Comparison of ENCODE assay signal across 17 cellular contexts in the genomic region with DNA sequence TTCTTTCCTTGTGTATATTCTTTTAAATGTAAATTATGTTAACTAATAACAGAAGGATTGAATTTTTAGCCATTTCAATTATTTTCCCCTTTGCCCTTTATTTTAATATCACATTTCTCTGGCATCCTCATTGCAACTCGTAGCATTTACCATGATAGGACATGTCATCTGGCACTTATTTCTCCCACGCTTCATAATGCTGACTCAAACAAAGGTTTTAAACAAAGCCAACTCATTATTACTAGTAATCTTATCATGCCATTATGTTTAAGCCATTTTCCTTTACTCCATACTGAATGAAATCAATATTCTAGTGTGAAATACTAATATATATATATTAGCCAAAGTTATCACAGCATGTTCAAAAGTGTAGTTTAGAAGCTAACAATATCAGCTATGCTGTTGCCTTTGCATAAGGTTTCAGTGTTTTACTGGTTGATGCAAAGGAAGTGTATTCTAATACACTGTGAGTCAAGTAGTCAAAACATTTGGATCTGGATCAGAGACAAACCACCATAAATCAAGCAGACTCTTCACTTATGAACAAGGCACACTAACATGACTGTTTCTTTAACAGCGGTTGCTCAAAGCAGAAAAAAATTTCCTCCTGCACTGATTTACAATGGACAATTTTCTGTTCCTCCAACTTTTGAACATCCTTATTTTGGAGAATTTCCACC.
A peak's percentile ranks its signal among the peaks of the same experiment; 100 is the strongest.
DNase-seq lines count a peak whose midpoint lies in the region; ATAC-seq, FAIRE-seq and TF ChIP-seq lines count a peak whose summit lies in the region.
"Had no signal": no experiment of that assay in that cellular context is flagged by ENCODE, and none has a peak within 500 bp of the region (broad histone marks: within the 10 kb centered on the region; RNA-seq: fewer than 3 reads in every experiment).

No MANE protein-coding gene starts in this region.

- H3K9ac ChIP-seq in HepG2 (ENCODE audit: insufficient read depth, low read depth, low read length), result no peak overlapping the region
- H3K9ac ChIP-seq: BLaER1 treated with 17β-estradiol and CSF1 and Interleukin-3, amounts not matched to agents 10 nM and 100 nM had no signal

- no peak for TF ChIP-seq RAD21 in HepG2 (CRISPR knock-in tag; IDR thresholded peaks at IDR 0.05)

- FAIRE-seq in HepG2 (lab: Jason Lieb, UNC), result no peak

- H3K79me2 ChIP-seq in HepG2 (ENCODE audit: insufficient read depth, low read length), result no peaks in the 10 kb centered on the region

- H3K36me3 Mint-ChIP-seq in Caco-2 (ENCODE audit: insufficient read depth, unreplicated experiment), result no peaks in the 10 kb centered on the region
- H3K36me3 Mint-ChIP-seq: stimulated activated memory B cell treated with anti-CD40 and anti-IgM and Interleukin-4, amounts not matched to agents 10 μg/mL and 1 μg/mL and 100 μg/mL, for 72 hours; T-cell had no signal

- BruUV-seq in HepG2 (replicated peaks; lab: Mats Ljungman, UMichigan) (no TSS peak), Caco-2 (replicated peaks; lab: Mats Ljungman, UMichigan) (no TSS peak)

- H3K4me1 Mint-ChIP-seq in Caco-2 (ENCODE audit: low read depth, unreplicated experiment), result no peaks in the 10 kb centered on the region
- H3K4me1 Mint-ChIP-seq: activated CD4-positive, alpha-beta T cell treated with anti-CD3 and anti-CD28 coated beads, Interleukin-2, amount 10 ng/mL, durations not matched to agents 24 days and 14 days; stimulated activated memory B cell treated with anti-CD40 and anti-IgM and Interleukin-4, amounts not matched to agents 10 μg/mL and 1 μg/mL and 100 μg/mL, for 72 hours; T-cell had no signal

- TF ChIP-seq POLR2A in esophagus squamous epithelium (IDR thresholded peaks at IDR 0.05) (no peak), HepG2 (IDR thresholded peaks at IDR 0.05; ENCODE audit: insufficient read depth in 1 of 2, low read depth in 2 of 2, low read length in 2 of 2) (no peak), heart left ventricle (IDR thresholded peaks at IDR 0.05) (no peak)

- H2AFZ ChIP-seq in HepG2 (ENCODE audit: low read length), result no peak overlapping the region

- H3K9me3 ChIP-seq in esophagus squamous epithelium (no peaks in the 10 kb centered on the region), HepG2 (ENCODE audit: low read length) (no peaks in the 10 kb centered on the region), Caco-2 (no peaks in the 10 kb centered on the region), heart left ventricle (no peaks in the 10 kb centered on the region)
- H3K9me3 ChIP-seq: BLaER1 treated with 17β-estradiol and CSF1 and Interleukin-3, amounts not matched to agents 10 nM and 100 nM; gastroesophageal sphincter; left ventricle myocardium inferior had no signal

- intact Hi-C loops in esophagus squamous epithelium (cut with DNase I) (no loop called here), HepG2 (cut with micrococcal nuclease; ENCODE audit: unreplicated experiment) (no loop called here), Caco-2 (cut with micrococcal nuclease; ENCODE audit: unreplicated experiment) (no loop called here), heart left ventricle (cut with DNase I) (no loop called here)

- ATAC-seq in HepG2 (no peak), heart left ventricle (no peak)
- ATAC-seq: gastroesophageal sphincter; stimulated activated memory B cell treated with anti-CD40 and anti-IgM and Interleukin-4, amounts not matched to agents 10 μg/mL and 1 μg/mL and 100 μg/mL, for 72 hours; T-cell had no signal

- no peak overlapping the region for H3K27ac Mint-ChIP-seq in Caco-2 (ENCODE audit: unreplicated experiment)
- H3K27ac Mint-ChIP-seq: activated CD4-positive, alpha-beta T cell treated with anti-CD3 and anti-CD28 coated beads, Interleukin-2, amount 10 ng/mL, durations not matched to agents 24 days and 14 days; stimulated activated memory B cell treated with anti-CD40 and anti-IgM and Interleukin-4, amounts not matched to agents 10 μg/mL and 1 μg/mL and 100 μg/mL, for 72 hours; T-cell had no signal

- H3K4me3 ChIP-seq in esophagus squamous epithelium (no peak overlapping the region), HepG2 (replicated peaks in 1 of 3; ENCODE audit: insufficient read depth in 1 of 3, low read depth in 2 of 3, low read length in 3 of 3) (no peak overlapping the region), Caco-2 (ENCODE audit: low read depth, low read length) (no peak overlapping the region), heart left ventricle (no peak overlapping the region)
- H3K4me3 ChIP-seq: BLaER1 treated with 17β-estradiol and CSF1 and Interleukin-3, amounts not matched to agents 10 nM and 100 nM; gastroesophageal sphincter; left ventricle myocardium inferior had no signal

- H3K27me3 Mint-ChIP-seq in Caco-2 (ENCODE audit: insufficient read depth, unreplicated experiment), result peaks cover 7% of the 10 kb centered on the region
- H3K27me3 Mint-ChIP-seq: activated CD4-positive, alpha-beta T cell treated with anti-CD3 and anti-CD28 coated beads, Interleukin-2, amount 10 ng/mL, durations not matched to agents 24 days and 14 days; T-cell had no signal

- peak; percentile 47 for DNase-seq in Daoy (ENCODE audit: low read depth)
- peak; percentile 29 for DNase-seq in RWPE1 (ENCODE audit: low spot score)
- DNase-seq in esophagus squamous epithelium (lab: John Stamatoyannopoulos, UW), result no peak
- DNase-seq in non-pigmented ciliary epithelial cell (ENCODE audit: low read depth), result peak; percentile 45
- DNase-seq in HepG2 (ENCODE audit: low spot score), result no peak
- DNase-seq in Caco-2, result no peak
- DNase-seq in heart left ventricle, result no peak
- DNase-seq in NCI-H526 treated with DMSO at 0.1 percent for 48 hours (lab: John Stamatoyannopoulos, UW), result no peak
- DNase-seq: activated CD4-positive, alpha-beta T cell treated with anti-CD3 and anti-CD28 coated beads, Interleukin-2, amount 10 ng/mL, durations not matched to agents 24 days and 14 days; GF-D8; Karpas-422; left ventricle myocardium inferior; NCI-H2029; T-cell had no signal

- 16 to 41% methylated on average over 3 of the region's 3 CpGs for WGBS in esophagus squamous epithelium, 2 donors
- WGBS in HepG2 (ENCODE audit: low lambda C conversion rate), result 1% methylated on average over 3 of the region's 3 CpGs
- 68 to 78% (median 68%) methylated on average over 3 of the region's 3 CpGs for WGBS in heart left ventricle, 4 donors

- no peak overlapping the region for H3K4me2 ChIP-seq in HepG2 (ENCODE audit: low read depth, low read length)
- H3K4me2 ChIP-seq: BLaER1 treated with 17β-estradiol and CSF1 and Interleukin-3, amounts not matched to agents 10 nM and 100 nM had no signal

- H4K20me1 ChIP-seq in HepG2 (ENCODE audit: insufficient read depth, low read length), result no peaks in the 10 kb centered on the region
- H4K20me1 ChIP-seq: BLaER1 treated with 17β-estradiol and CSF1 and Interleukin-3, amounts not matched to agents 10 nM and 100 nM had no signal

- no peaks in the 10 kb centered on the region for H3K9me3 Mint-ChIP-seq in Caco-2 (ENCODE audit: unreplicated experiment)
- H3K9me3 Mint-ChIP-seq: activated CD4-positive, alpha-beta T cell treated with anti-CD3 and anti-CD28 coated beads, Interleukin-2, amount 10 ng/mL, durations not matched to agents 24 days and 14 days; stimulated activated memory B cell treated with anti-CD40 and anti-IgM and Interleukin-4, amounts not matched to agents 10 μg/mL and 1 μg/mL and 100 μg/mL, for 72 hours had no signal

- CTCF ChIA-PET in RWPE1 (lab: Yijun Ruan, JAX), result interaction anchor here (0.5 kb wide), 1 partner anchor 16 kb away, joined by 3 read pairs; no protein-coding TSS in a partner anchor
- CTCF ChIA-PET in HepG2 (lab: Yijun Ruan, JAX; ENCODE audit: low intra/inter-chr PET ratio, low total read pairs), result no interaction called here
- CTCF ChIA-PET in Caco-2 (lab: Charles Lee), result no interaction called here

- no peak overlapping the region for H3K4me3 Mint-ChIP-seq in Caco-2 (ENCODE audit: unreplicated experiment)
- H3K4me3 Mint-ChIP-seq: activated CD4-positive, alpha-beta T cell treated with anti-CD3 and anti-CD28 coated beads, Interleukin-2, amount 10 ng/mL, durations not matched to agents 24 days and 14 days; stimulated activated memory B cell treated with anti-CD40 and anti-IgM and Interleukin-4, amounts not matched to agents 10 μg/mL and 1 μg/mL and 100 μg/mL, for 72 hours; T-cell had no signal

- no peak for TF ChIP-seq CTCF in RWPE1 (conservative IDR thresholded peaks at IDR 0.05; ENCODE audit: low read depth)
- TF ChIP-seq CTCF in esophagus squamous epithelium (IDR thresholded peaks at IDR 0.05), result no peak
- no peak for TF ChIP-seq CTCF in HepG2 (CRISPR knock-in tag; IDR thresholded peaks at IDR 0.05)
- no peak for TF ChIP-seq CTCF in Caco-2 (IDR thresholded peaks at IDR 0.05; ENCODE audit: insufficient read depth in 1 of 2, low read depth in 1 of 2, low read length in 1 of 2, severe bottlenecking in 1 of 2, unreplicated experiment in 1 of 2)
- TF ChIP-seq CTCF in heart left ventricle (IDR thresholded peaks at IDR 0.05), result no peak

- peak overlapping the region; percentile 53; the same call in 1 of the 2 replicates for H3K27ac ChIP-seq in RWPE1
- peak overlapping the region in 3 of 4 donors; percentile 48 to 56 (median 56) for H3K27ac ChIP-seq in esophagus squamous epithelium
- no peak overlapping the region for H3K27ac ChIP-seq in HepG2 (ENCODE audit: extremely low read length, insufficient read depth, low read length)
- no peak overlapping the region for H3K27ac ChIP-seq in heart left ventricle
- H3K27ac ChIP-seq: BLaER1 treated with 17β-estradiol and CSF1 and Interleukin-3, amounts not matched to agents 10 nM and 100 nM; gastroesophageal sphincter; left ventricle myocardium inferior had no signal

- in situ Hi-C loops in HepG2 (cut with HindIII; ENCODE audit: extremely low pct_ligation_motif_present, low pct_unique_long_range_greater_than_20kb), result no loop called here

- POLR2A ChIA-PET in RWPE1 (lab: Yijun Ruan, JAX; ENCODE audit: low non-redundant PET) (no interaction called here), HepG2 (lab: Yijun Ruan, JAX) (no interaction called here), Caco-2 (lab: Charles Lee) (no interaction called here)

- H3K27me3 ChIP-seq in esophagus squamous epithelium, result no peaks in the 10 kb centered on the region
- no peaks in the 10 kb centered on the region for H3K27me3 ChIP-seq in HepG2 (ENCODE audit: control insufficient read depth in 1 of 2, insufficient read depth in 2 of 2, low read length in 2 of 2)
- H3K27me3 ChIP-seq in Caco-2 (replicated peaks; ENCODE audit: control insufficient read depth, insufficient read depth, low read length), result no peaks in the 10 kb centered on the region
- H3K27me3 ChIP-seq in heart left ventricle, result no peaks in the 10 kb centered on the region
- H3K27me3 ChIP-seq: BLaER1 treated with 17β-estradiol and CSF1 and Interleukin-3, amounts not matched to agents 10 nM and 100 nM had no signal

- peaks cover 4 to 30% (median 12%) of the 10 kb centered on the region in 3 donors for H3K4me1 ChIP-seq in esophagus squamous epithelium
- H3K4me1 ChIP-seq in HepG2 (ENCODE audit: insufficient read depth, low read length), result no peaks in the 10 kb centered on the region
- H3K4me1 ChIP-seq in Caco-2, result no peaks in the 10 kb centered on the region
- no peaks in the 10 kb centered on the region for H3K4me1 ChIP-seq in heart left ventricle
- H3K4me1 ChIP-seq: left ventricle myocardium inferior had no signal

- TF ChIP-seq EP300 in HepG2 (IDR thresholded peaks at IDR 0.05; ENCODE audit: low read depth in 2 of 2, low read length in 2 of 2), result no peak
- TF ChIP-seq EP300 in HepG2 (CRISPR knock-in tag; IDR thresholded peaks at IDR 0.05; ENCODE audit: borderline replicate concordance), result no peak

- H3K36me3 ChIP-seq in esophagus squamous epithelium (no peaks in the 10 kb centered on the region), HepG2 (replicated peaks in 1 of 2; ENCODE audit: control insufficient read depth in 1 of 2, insufficient read depth in 2 of 2, low read length in 2 of 2) (no peaks in the 10 kb centered on the region), Caco-2 (ENCODE audit: control insufficient read depth, insufficient read depth, low read length) (no peaks in the 10 kb centered on the region), heart left ventricle (no peaks in the 10 kb centered on the region)
- H3K36me3 ChIP-seq: BLaER1 treated with 17β-estradiol and CSF1 and Interleukin-3, amounts not matched to agents 10 nM and 100 nM; gastroesophageal sphincter; left ventricle myocardium inferior had no signal

Comparison
In these comparisons a context has a peak if more than half of its experiments do, and no peak if none do; other contexts are left out.
1. DNase-seq: peak in Daoy (single experiment), RWPE1 (single experiment) and non-pigmented ciliary epithelial cell (single experiment); none in esophagus squamous epithelium (single experiment), HepG2 (single experiment), Caco-2 (0 of 2), heart left ventricle (0 of 5) and NCI-H526 treated with DMSO at 0.1 percent for 48 hours (single experiment).
2. H3K27ac ChIP-seq: peak in RWPE1 (single experiment) and esophagus squamous epithelium (3 of 4); none in HepG2 (single experiment) and heart left ventricle (0 of 12).